ENCODE assay signal across 27 cellular contexts in the genomic region with DNA sequence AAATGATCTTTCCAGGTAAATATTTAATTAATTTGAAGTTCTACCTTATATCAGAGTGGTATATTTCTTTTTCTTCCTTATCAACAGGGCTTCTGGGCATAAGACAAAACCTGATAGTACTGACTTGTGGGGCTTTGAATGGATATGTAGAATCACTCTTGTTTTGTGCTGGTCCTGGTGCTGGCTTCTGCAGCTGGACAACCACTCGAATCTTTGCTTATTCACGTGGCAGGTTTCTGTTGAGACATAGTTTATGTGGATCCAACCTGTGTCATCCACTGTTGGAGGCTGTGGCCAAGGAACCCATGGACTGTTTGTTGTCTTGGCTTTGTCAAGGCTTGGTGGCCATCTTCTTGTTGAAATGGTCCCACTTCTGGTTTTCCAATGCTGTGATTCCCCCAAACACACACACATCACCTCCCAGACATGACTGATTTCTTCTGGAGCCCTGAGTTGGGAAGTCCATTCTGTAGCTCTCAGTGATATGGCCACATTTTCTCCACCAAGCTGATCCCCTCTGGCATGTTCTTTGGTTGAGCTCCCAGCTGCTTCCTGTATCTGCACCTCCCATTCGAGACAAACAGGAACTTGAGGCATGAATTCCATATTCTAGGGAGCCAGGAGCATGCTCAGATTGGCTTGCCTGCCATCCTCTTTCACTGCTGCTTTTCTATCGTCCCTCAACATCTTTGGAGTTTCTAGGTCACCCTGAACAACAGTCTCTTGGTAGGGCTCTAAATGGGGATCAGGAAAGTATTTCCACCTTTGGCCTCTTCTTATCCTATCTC. TPM values are rescaled to one million over a fixed set of nuclear protein-coding genes. Genes with fewer than 3 reads are reported as not detected.
"Had no signal": no experiment of that assay in that cellular context is flagged by ENCODE, and none has a peak within 500 bp of the region (broad histone marks: within the 10 kb centered on the region; RNA-seq: fewer than 3 reads in every experiment).

No MANE protein-coding gene starts in this region.

- H3K4me3 Mint-ChIP-seq: activated CD4-positive, alpha-beta memory T cell treated with anti-CD3 and anti-CD28 coated beads for 36 hours; activated CD4-positive, alpha-beta T cell treated with anti-CD3 and anti-CD28 coated beads, Interleukin-2, amount 10 ng/mL, durations not matched to agents 7 days and 5 days; activated naive CD8-positive, alpha-beta T cell treated with anti-CD3 and anti-CD28 coated beads for 36 hours; activated T-cell treated with anti-CD3 and anti-CD28 coated beads, Interleukin-2, amount 50 U/mL, for 4 hours; T-helper 1 cell treated with Interleukin-12 subunit alpha and Interleukin-12 subunit beta and Interleukin-4 antibody, amounts not matched to agents 30 μg/mL and 1 μg/mL, for 36 hours; WTC11 had no signal

- H3K36me3 Mint-ChIP-seq: WTC11 had no signal

- H3K27ac Mint-ChIP-seq: activated CD4-positive, alpha-beta memory T cell treated with anti-CD3 and anti-CD28 coated beads for 36 hours; activated CD4-positive, alpha-beta T cell treated with anti-CD3 and anti-CD28 coated beads, Interleukin-2, amount 10 ng/mL, durations not matched to agents 7 days and 5 days; activated naive CD8-positive, alpha-beta T cell treated with anti-CD3 and anti-CD28 coated beads for 36 hours; T-helper 1 cell treated with Interleukin-12 subunit alpha and Interleukin-12 subunit beta and Interleukin-4 antibody, amounts not matched to agents 30 μg/mL and 1 μg/mL, for 36 hours; WTC11 had no signal

- H3K36me3 ChIP-seq: brain microvascular endothelial cell, cardiac muscle cell, SJCRH30 had no signal

- H3K27me3 Mint-ChIP-seq: activated CD4-positive, alpha-beta memory T cell treated with anti-CD3 and anti-CD28 coated beads for 36 hours; activated CD4-positive, alpha-beta T cell treated with anti-CD3 and anti-CD28 coated beads, Interleukin-2, amount 10 ng/mL, durations not matched to agents 7 days and 5 days; activated naive CD8-positive, alpha-beta T cell treated with anti-CD3 and anti-CD28 coated beads for 36 hours had no signal

- DNase-seq: activated CD4-positive, alpha-beta memory T cell treated with anti-CD3 and anti-CD28 coated beads for 36 hours; activated CD4-positive, alpha-beta T cell treated with anti-CD3 and anti-CD28 coated beads, Interleukin-2, amount 10 ng/mL, durations not matched to agents 7 days and 5 days; activated CD8-positive, alpha-beta memory T cell treated with anti-CD3 and anti-CD28 coated beads for 24 hours; activated effector memory CD4-positive, alpha-beta T cell treated with anti-CD3 and anti-CD28 coated beads, Interleukin-2, amount 50 U/mL, for 16 hours; activated naive CD4-positive, alpha-beta T cell treated with Interleukin-2 at 50 U/mL for 16 hours; activated naive CD8-positive, alpha-beta T cell treated with anti-CD3 and anti-CD28 coated beads for 36 hours; activated T-cell treated with anti-CD3 and anti-CD28 coated beads, Interleukin-2, amount 50 U/mL, for 4 hours; brain microvascular endothelial cell; KG1; NCI-H1092 treated with DMSO at 0.1 percent for 48 hours; NCI-H1417 treated with DMSO at 0.1 percent for 48 hours; NCI-H1694; NCI-H2029; NCI-H2107; NCI-H2171 treated with DMSO at 0.1 percent for 48 hours; NCI-H226; NCI-H526 treated with DMSO at 0.1 percent for 48 hours; NCI-H82; SJCRH30 had no signal

- H3K4me3 ChIP-seq: cardiac muscle cell, SJCRH30 had no signal

- ATAC-seq: activated T-cell treated with anti-CD3 and anti-CD28 coated beads, Interleukin-2, amount 50 U/mL, for 4 hours; WTC11 had no signal

- H3K9me3 Mint-ChIP-seq: activated CD4-positive, alpha-beta memory T cell treated with anti-CD3 and anti-CD28 coated beads for 36 hours; activated CD4-positive, alpha-beta T cell treated with anti-CD3 and anti-CD28 coated beads, Interleukin-2, amount 10 ng/mL, durations not matched to agents 7 days and 5 days; activated naive CD8-positive, alpha-beta T cell treated with anti-CD3 and anti-CD28 coated beads for 36 hours; activated T-cell treated with anti-CD3 and anti-CD28 coated beads, Interleukin-2, amount 50 U/mL, for 4 hours; T-helper 1 cell treated with Interleukin-12 subunit alpha and Interleukin-12 subunit beta and Interleukin-4 antibody, amounts not matched to agents 30 μg/mL and 1 μg/mL, for 36 hours; WTC11 had no signal

- H3K27ac ChIP-seq: brain microvascular endothelial cell, cardiac muscle cell, SJCRH30 had no signal

- H3K4me1 ChIP-seq: SJCRH30 had no signal

- H3K9me3 ChIP-seq: SJCRH30 had no signal

- H3K27me3 ChIP-seq: brain microvascular endothelial cell, cardiac muscle cell, SJCRH30 had no signal

RNA-seq across cellular contexts. Expression of gene TAS2R41, which starts 19.5 kb away (rescaled TPM):
- total RNA-seq: activated CD4-positive, alpha-beta memory T cell treated with anti-CD3 and anti-CD28 coated beads for 36 hours; activated naive CD8-positive, alpha-beta T cell treated with anti-CD3 and anti-CD28 coated beads for 36 hours; activated T-cell treated with anti-CD3 and anti-CD28 coated beads, Interleukin-2, amount 50 U/mL, for 4 hours; cardiac muscle cell; MCF 10A; NCI-H460; OCI-LY7; RPMI7951; SJCRH30 had no signal
- polyA plus RNA-seq: adipose tissue, cardiac muscle cell had no signal

RNA-seq across cellular contexts. Expression of gene TAS2R60, which starts 53.9 kb away (rescaled TPM):
- total RNA-seq: activated CD4-positive, alpha-beta memory T cell treated with anti-CD3 and anti-CD28 coated beads for 36 hours; activated CD4-positive, alpha-beta T cell treated with anti-CD3 and anti-CD28 coated beads, Interleukin-2, amount 10 ng/mL, durations not matched to agents 7 days and 5 days; activated naive CD8-positive, alpha-beta T cell treated with anti-CD3 and anti-CD28 coated beads for 36 hours; activated T-cell treated with anti-CD3 and anti-CD28 coated beads, Interleukin-2, amount 50 U/mL, for 4 hours; cardiac muscle cell; MCF 10A; NCI-H460; OCI-LY7; RPMI7951; SJCRH30 had no signal
- polyA plus RNA-seq: adipose tissue, cardiac muscle cell had no signal
